31 cellular contexts compared by ENCODE assay signal in genomic region chr3:47409284-47409683, GRCh38.
"Had no signal": no experiment of that assay in that cellular context is flagged by ENCODE, and none has a peak within 500 bp of the region (broad histone marks: within the 10 kb centered on the region; RNA-seq: fewer than 3 reads in every experiment).

No MANE protein-coding gene starts in this region.

- H3K4me3 ChIP-seq: PC-9, SJCRH30, SK-N-MC had no signal

- DNase-seq: activated CD4-positive, alpha-beta memory T cell treated with anti-CD3 and anti-CD28 coated beads, Interleukin-2, amount 10 ng/mL, durations not matched to agents 7 days and 5 days; activated CD4-positive, alpha-beta T cell treated with anti-CD3 and anti-CD28 coated beads for 1 hour; activated CD4-positive, alpha-beta T cell treated with anti-CD3 and anti-CD28 coated beads for 48 hours; activated CD4-positive, CD25-positive, alpha-beta regulatory T cell; activated effector memory CD4-positive, alpha-beta T cell treated with anti-CD3 and anti-CD28 coated beads, Interleukin-2, amount 50 U/mL, for 16 hours; activated naive CD4-positive, alpha-beta T cell; activated naive CD4-positive, alpha-beta T cell treated with anti-CD3 and anti-CD28 coated beads, Interleukin-2, amount 50 U/mL, for 16 hours; activated naive CD8-positive, alpha-beta T cell treated with anti-CD3 and anti-CD28 coated beads for 36 hours; activated T-cell treated with anti-CD3 and anti-CD28 coated beads, Interleukin-2, amount 50 U/mL, for 1 hour; activated T-cell treated with anti-CD3 and anti-CD28 coated beads, Interleukin-2, amount 50 U/mL, for 72 hours; amniotic stem cell; aorta; cerebellar nuclear complex; MM.1S; MV-4-11; NCI-H1092; NCI-H1436 treated with DMSO at 0.1 percent for 48 hours; NCI-H1694 treated with DMSO at 0.1 percent for 48 hours; NCI-H2029; NCI-H345; NCI-H510A; NCI-H526; NCI-H748 treated with DMSO at 0.1 percent for 48 hours; PC-9; SHP77; SJCRH30; T1000; WERI-Rb-1 had no signal

- H3K9me3 Mint-ChIP-seq: activated CD4-positive, alpha-beta memory T cell treated with anti-CD3 and anti-CD28 coated beads, Interleukin-2, amount 10 ng/mL, durations not matched to agents 7 days and 5 days; activated naive CD8-positive, alpha-beta T cell treated with anti-CD3 and anti-CD28 coated beads for 36 hours; activated T-cell treated with anti-CD3 and anti-CD28 coated beads, Interleukin-2, amount 50 U/mL, for 72 hours; activated T-helper 17 cell treated with anti-CD3 and anti-CD28 coated beads, Interleukin-2, amount 50 U/mL, for 72 hours had no signal

- H3K27ac Mint-ChIP-seq: activated CD4-positive, alpha-beta memory T cell treated with anti-CD3 and anti-CD28 coated beads, Interleukin-2, amount 10 ng/mL, durations not matched to agents 7 days and 5 days; activated naive CD8-positive, alpha-beta T cell treated with anti-CD3 and anti-CD28 coated beads for 36 hours; activated T-cell treated with anti-CD3 and anti-CD28 coated beads, Interleukin-2, amount 50 U/mL, for 72 hours; activated T-helper 17 cell treated with anti-CD3 and anti-CD28 coated beads, Interleukin-2, amount 50 U/mL, for 72 hours had no signal

- H3K4me3 Mint-ChIP-seq: activated CD4-positive, alpha-beta memory T cell treated with anti-CD3 and anti-CD28 coated beads, Interleukin-2, amount 10 ng/mL, durations not matched to agents 7 days and 5 days; activated naive CD8-positive, alpha-beta T cell treated with anti-CD3 and anti-CD28 coated beads for 36 hours; activated T-cell treated with anti-CD3 and anti-CD28 coated beads, Interleukin-2, amount 50 U/mL, for 72 hours; activated T-helper 17 cell treated with anti-CD3 and anti-CD28 coated beads, Interleukin-2, amount 50 U/mL, for 72 hours had no signal

- H3K27me3 ChIP-seq: SJCRH30 had no signal

- H3K9me3 ChIP-seq: SJCRH30 had no signal

- ATAC-seq: activated T-cell treated with anti-CD3 and anti-CD28 coated beads, Interleukin-2, amount 50 U/mL, for 72 hours; activated T-helper 17 cell treated with anti-CD3 and anti-CD28 coated beads, Interleukin-2, amount 50 U/mL, for 72 hours had no signal

- H3K4me1 Mint-ChIP-seq: activated naive CD8-positive, alpha-beta T cell treated with anti-CD3 and anti-CD28 coated beads for 36 hours; activated T-helper 17 cell treated with anti-CD3 and anti-CD28 coated beads, Interleukin-2, amount 50 U/mL, for 72 hours had no signal

- H3K27ac ChIP-seq: KMS-11, PC-9, SJCRH30, SK-N-MC, WERI-Rb-1 had no signal

- H3K27me3 Mint-ChIP-seq: activated CD4-positive, alpha-beta memory T cell treated with anti-CD3 and anti-CD28 coated beads, Interleukin-2, amount 10 ng/mL, durations not matched to agents 7 days and 5 days; activated naive CD8-positive, alpha-beta T cell treated with anti-CD3 and anti-CD28 coated beads for 36 hours; activated T-helper 17 cell treated with anti-CD3 and anti-CD28 coated beads, Interleukin-2, amount 50 U/mL, for 72 hours had no signal
